ENCODE assay signal across 1 cellular context in genomic region chr1:47548188-47548587, GRCh38.
TF ChIP-seq lines count a peak whose summit lies in the region.

No MANE protein-coding gene starts in this region.

TF ChIP-seq in HEK293, 187 proteins besides CTCF, POLR2A, EP300 and RAD21 (continued from another document):
- no peak for TF ChIP-seq ZNF518A (tag by site-specific recombination; conservative IDR thresholded peaks at IDR 0.05; ENCODE audit: low read depth)
